In the genomic region with DNA sequence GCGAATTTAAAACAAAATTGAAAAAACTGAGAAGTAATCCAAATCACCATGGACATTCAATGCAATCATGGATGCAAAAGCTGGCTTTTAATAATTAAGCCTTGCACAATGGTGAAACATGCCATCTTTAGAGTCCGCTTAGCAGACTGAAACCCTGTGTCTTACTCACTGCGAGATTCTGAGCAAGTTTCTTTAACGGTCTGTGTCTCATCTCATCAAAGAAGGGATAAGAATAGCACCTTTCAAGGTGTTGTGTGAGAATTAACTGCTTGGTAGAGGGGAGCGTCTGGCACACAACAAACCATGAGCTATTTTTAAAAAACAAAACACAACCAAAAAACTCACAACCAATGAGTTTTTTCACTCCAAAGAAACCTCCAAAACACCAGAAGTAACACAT, we compare ENCODE assay signal across 33 cellular contexts. TPM values are rescaled to one million over a fixed set of nuclear protein-coding genes. Genes with fewer than 3 reads are reported as not detected.
"Had no signal": no experiment of that assay in that cellular context is flagged by ENCODE, and none has a peak within 500 bp of the region (broad histone marks: within the 10 kb centered on the region; RNA-seq: fewer than 3 reads in every experiment).

No MANE protein-coding gene starts in this region.

- DNase-seq: activated B cell treated with CpG ODN at 0.5 μM for 24 hours; activated CD4-positive, alpha-beta memory T cell treated with anti-CD3 and anti-CD28 coated beads for 36 hours; activated CD4-positive, alpha-beta T cell treated with anti-CD3 and anti-CD28 coated beads for 4 hours; activated CD4-positive, alpha-beta T cell treated with anti-CD3 and anti-CD28 coated beads, Interleukin-2, amount 50 U/mL, for 1 hour; activated CD4-positive, CD25-positive, alpha-beta regulatory T cell treated with anti-CD3 and anti-CD28 coated beads, Interleukin-2, amount 50 U/mL, for 72 hours; activated CD8-positive, alpha-beta memory T cell treated with anti-CD3 and anti-CD28 coated beads, Interleukin-2, amount 50 U/mL, for 4 hours; activated effector memory CD4-positive, alpha-beta T cell treated with Interleukin-2 at 50 U/mL for 16 hours; activated naive CD4-positive, alpha-beta T cell treated with anti-CD3 and anti-CD28 coated beads, Interleukin-2, amount 10 ng/mL, durations not matched to agents 7 days and 5 days; activated naive CD8-positive, alpha-beta T cell treated with anti-CD3 and anti-CD28 coated beads, Interleukin-2, amount 50 U/mL, for 24 hours; activated T-cell treated with anti-CD3 and anti-CD28 coated beads, Interleukin-2, amount 50 U/mL, for 48 hours; anterior cingulate cortex; central memory CD4-positive, alpha-beta T cell; NCI-H1092 treated with DMSO at 0.1 percent for 48 hours; NCI-H1417; NCI-H146; NCI-H187; NCI-H2029 treated with DMSO at 0.1 percent for 48 hours; NCI-H2107; NCI-H2171; NCI-H510A; NCI-H526; NCI-H748 treated with DMSO at 0.1 percent for 48 hours; PC-9; Right ventricle myocardium superior; SW 1271; T-helper 1 cell; T-helper 2 cell; T-helper 9 cell had no signal

- H3K36me3 Mint-ChIP-seq: activated CD4-positive, alpha-beta memory T cell treated with anti-CD3 and anti-CD28 coated beads for 36 hours; activated naive CD4-positive, alpha-beta T cell treated with anti-CD3 and anti-CD28 coated beads, Interleukin-2, amount 10 ng/mL, durations not matched to agents 7 days and 5 days had no signal

- H3K27me3 Mint-ChIP-seq: brain had no signal

- H3K27ac ChIP-seq: PC-9, VCaP had no signal

- H3K4me3 Mint-ChIP-seq: activated B cell treated with CpG ODN at 0.5 μM for 24 hours; activated CD4-positive, alpha-beta memory T cell treated with anti-CD3 and anti-CD28 coated beads for 36 hours; activated naive CD4-positive, alpha-beta T cell treated with anti-CD3 and anti-CD28 coated beads, Interleukin-2, amount 10 ng/mL, durations not matched to agents 7 days and 5 days; activated naive CD8-positive, alpha-beta T cell; activated naive CD8-positive, alpha-beta T cell treated with anti-CD3 and anti-CD28 coated beads, Interleukin-2, amount 50 U/mL, for 24 hours; brain had no signal

- H3K4me2 ChIP-seq: PC-9 had no signal

- H3K9me3 Mint-ChIP-seq: activated CD4-positive, alpha-beta memory T cell treated with anti-CD3 and anti-CD28 coated beads for 36 hours; activated naive CD8-positive, alpha-beta T cell treated with anti-CD3 and anti-CD28 coated beads, Interleukin-2, amount 50 U/mL, for 24 hours had no signal

- ATAC-seq: activated naive CD8-positive, alpha-beta T cell treated with anti-CD3 and anti-CD28 coated beads, Interleukin-2, amount 50 U/mL, for 24 hours had no signal

- H3K4me1 Mint-ChIP-seq: activated B cell treated with CpG ODN at 0.5 μM for 24 hours; activated naive CD8-positive, alpha-beta T cell treated with anti-CD3 and anti-CD28 coated beads, Interleukin-2, amount 50 U/mL, for 24 hours; brain had no signal

- H3K27ac Mint-ChIP-seq: activated B cell treated with CpG ODN at 0.5 μM for 24 hours; activated CD4-positive, alpha-beta memory T cell treated with anti-CD3 and anti-CD28 coated beads for 36 hours; activated naive CD4-positive, alpha-beta T cell treated with anti-CD3 and anti-CD28 coated beads, Interleukin-2, amount 10 ng/mL, durations not matched to agents 7 days and 5 days; activated naive CD8-positive, alpha-beta T cell; activated naive CD8-positive, alpha-beta T cell treated with anti-CD3 and anti-CD28 coated beads, Interleukin-2, amount 50 U/mL, for 24 hours; brain had no signal

- H3K4me3 ChIP-seq: PC-9 had no signal

- H2AFZ ChIP-seq: PC-9 had no signal

RNA-seq across cellular contexts. Expression of a gene that starts 21.4 kb away (rescaled TPM):
- total RNA-seq: activated B cell treated with CpG ODN at 0.5 μM for 24 hours, Right ventricle myocardium superior had no signal

RNA-seq across cellular contexts. Expression of a gene that starts 23.4 kb away (rescaled TPM):
- total RNA-seq: activated B cell treated with CpG ODN at 0.5 μM for 24 hours, cerebellum, OCI-LY7, PC-9 had no signal
